Comparison of ENCODE assay signal across 21 cellular contexts in genomic region chr1:63835075-63835633, GRCh38.
DNase-seq lines count a peak whose midpoint lies in the region; ATAC-seq, FAIRE-seq and TF ChIP-seq lines count a peak whose summit lies in the region.
"Had no signal": no experiment of that assay in that cellular context is flagged by ENCODE, and none has a peak within 500 bp of the region (broad histone marks: within the 10 kb centered on the region; RNA-seq: fewer than 3 reads in every experiment).

No MANE protein-coding gene starts in this region.

- H3K36me3 ChIP-seq in mesenchymal stem cell (ENCODE audit: control insufficient read depth in 1 of 2, insufficient read depth in 2 of 2, low read depth in 1 of 2, low read length in 2 of 2), result no peaks in the 10 kb centered on the region
- H3K36me3 ChIP-seq: BLaER1 treated with 17β-estradiol and CSF1 and Interleukin-3, amounts not matched to agents 10 nM and 100 nM; Peyer's patch had no signal

- H2AK5ac ChIP-seq in mesenchymal stem cell (ENCODE audit: low read length, severe bottlenecking), result peak overlapping the region; percentile 90

- peaks cover 6% of the 10 kb centered on the region for H3K4me1 ChIP-seq in mesenchymal stem cell (ENCODE audit: control insufficient read depth, insufficient read depth, low read depth, low read length)

- whole genome bisulfite sequencing in mesenchymal stem cell, result 94% methylated on average over 3 of the region's 3 CpGs

- TF ChIP-seq POLR2A in GM12891 (IDR thresholded peaks at IDR 0.05; ENCODE audit: low read depth, low read length), result no peak

- no peaks in the 10 kb centered on the region for H3K27me3 ChIP-seq in mesenchymal stem cell (ENCODE audit: control insufficient read depth in 1 of 2, insufficient read depth in 1 of 2, low read length in 2 of 2)
- H3K27me3 ChIP-seq: BLaER1 treated with 17β-estradiol and CSF1 and Interleukin-3, amounts not matched to agents 10 nM and 100 nM; body of pancreas; Peyer's patch; testis had no signal

- no peak overlapping the region for H2BK15ac ChIP-seq in mesenchymal stem cell (ENCODE audit: low read depth, poor library complexity, severe bottlenecking)

- no peak overlapping the region for H3K4me3 ChIP-seq in mesenchymal stem cell (ENCODE audit: insufficient read depth in 1 of 2, low read depth in 1 of 2, low read length in 2 of 2)
- H3K4me3 ChIP-seq: BLaER1 treated with 17β-estradiol and CSF1 and Interleukin-3, amounts not matched to agents 10 nM and 100 nM; body of pancreas; Peyer's patch; testis had no signal

- peak; percentile 9 for FAIRE-seq in GM12891 (lab: Jason Lieb, UNC)

- H3K79me1 ChIP-seq in mesenchymal stem cell (replicated peaks; ENCODE audit: low read length, poor library complexity, severe bottlenecking), result peaks cover 31% of the 10 kb centered on the region

- no peak overlapping the region for H3K23ac ChIP-seq in mesenchymal stem cell (ENCODE audit: low read length in 2 of 2)

- no peaks in the 10 kb centered on the region for H3K9me3 ChIP-seq in mesenchymal stem cell (ENCODE audit: control insufficient read depth, low read length)
- H3K9me3 ChIP-seq: body of pancreas, Peyer's patch, testis had no signal

- H3K4ac ChIP-seq in mesenchymal stem cell (ENCODE audit: low read depth in 1 of 2, low read length in 2 of 2), result no peak overlapping the region

- H2AFZ ChIP-seq in mesenchymal stem cell (ENCODE audit: low read depth, low read length), result no peak overlapping the region

- H2BK5ac ChIP-seq in mesenchymal stem cell (ENCODE audit: low read depth, low read length, poor library complexity, severe bottlenecking), result no peak overlapping the region

- ATAC-seq in GM19467 (IDR thresholded peaks at IDR 0.05; ENCODE audit: unreplicated experiment), result no peak
- ATAC-seq: activated naive CD4-positive, alpha-beta T cell treated with anti-CD3 and anti-CD28 coated beads, Interleukin-2, amount 50 U/mL, for 72 hours; body of pancreas had no signal

- H3K4me2 ChIP-seq in mesenchymal stem cell (ENCODE audit: low read length, poor library complexity, severe bottlenecking), result no peak overlapping the region
- H3K4me2 ChIP-seq: BLaER1 treated with 17β-estradiol and CSF1 and Interleukin-3, amounts not matched to agents 10 nM and 100 nM had no signal

- no peak overlapping the region for H3K14ac ChIP-seq in mesenchymal stem cell (ENCODE audit: low read length in 2 of 2)

- H2BK120ac ChIP-seq in mesenchymal stem cell (ENCODE audit: low read depth, low read length), result no peak overlapping the region

- DNase-seq in GM12891 (ENCODE audit: insufficient read length, low spot score), result no peak
- DNase-seq in NCI-H1694 treated with DMSO at 0.1 percent for 48 hours (lab: John Stamatoyannopoulos, UW), result peak; percentile 32
- peak; percentile 45 for DNase-seq in astrocyte of the hippocampus (ENCODE audit: low read depth, low spot score)
- no peak for DNase-seq in mesenchymal stem cell
- DNase-seq in HK-2 (ENCODE audit: unreplicated experiment), result no peak
- DNase-seq in stimulated activated CD4-positive, alpha-beta T cell treated with anti-CD3 and anti-CD28 coated beads, Interleukin-15, amount 100 ng/mL, for 24 hours, result no peak
- DNase-seq: activated CD4-positive, alpha-beta T cell treated with anti-CD3 and anti-CD28 coated beads, Interleukin-2, amount 50 U/mL, for 4 hours; activated T-cell treated with anti-CD3 and anti-CD28 coated beads, Interleukin-2, amount 50 U/mL, for 24 hours; body of pancreas; DMS79; KG1; NCI-H1436; nucleus accumbens; Peyer's patch; stimulated activated CD4-positive, alpha-beta T cell treated with anti-CD3 and anti-CD28 coated beads, Interleukin-4, amount 100 ng/mL, for 24 hours; stimulated activated CD8-positive, alpha-beta memory T cell treated with anti-CD3 and anti-CD28 coated beads, Interleukin-4, amount 100 ng/mL, for 48 hours; testis had no signal

- no peak overlapping the region for H3K18ac ChIP-seq in mesenchymal stem cell (ENCODE audit: low read depth in 1 of 2, low read length in 2 of 2)

- H3K9ac ChIP-seq in mesenchymal stem cell (ENCODE audit: low read length), result no peak overlapping the region
- H3K9ac ChIP-seq: BLaER1 treated with 17β-estradiol and CSF1 and Interleukin-3, amounts not matched to agents 10 nM and 100 nM had no signal

- no peak overlapping the region for H3K27ac ChIP-seq in mesenchymal stem cell (ENCODE audit: low read length, poor library complexity, severe bottlenecking)
- H3K27ac ChIP-seq: BLaER1 treated with 17β-estradiol and CSF1 and Interleukin-3, amounts not matched to agents 10 nM and 100 nM; body of pancreas; HL-60; Peyer's patch; testis had no signal

- H2BK12ac ChIP-seq in mesenchymal stem cell (ENCODE audit: low read length in 2 of 2), result no peak overlapping the region

- H4K91ac ChIP-seq in mesenchymal stem cell (ENCODE audit: low read length), result no peak overlapping the region

- no peak overlapping the region for H4K8ac ChIP-seq in mesenchymal stem cell (ENCODE audit: low read length)

TF ChIP-seq in GM12891, 5 proteins besides CTCF, POLR2A, EP300 and RAD21:
- TF ChIP-seq POU2F2 (IDR thresholded peaks at IDR 0.05; ENCODE audit: low read depth, low read length) (no peak), SPI1 (IDR thresholded peaks at IDR 0.05; ENCODE audit: low read depth, low read length) (no peak)

Comparison
In these comparisons a context has a peak if more than half of its experiments do, and no peak if none do; other contexts are left out.
1. DNase-seq: peak in NCI-H1694 treated with DMSO at 0.1 percent for 48 hours (single experiment) and astrocyte of the hippocampus (single experiment); none in GM12891 (single experiment), mesenchymal stem cell (single experiment), HK-2 (single experiment) and stimulated activated CD4-positive, alpha-beta T cell treated with anti-CD3 and anti-CD28 coated beads, Interleukin-15, amount 100 ng/mL, for 24 hours (single experiment).